In the genomic region with DNA sequence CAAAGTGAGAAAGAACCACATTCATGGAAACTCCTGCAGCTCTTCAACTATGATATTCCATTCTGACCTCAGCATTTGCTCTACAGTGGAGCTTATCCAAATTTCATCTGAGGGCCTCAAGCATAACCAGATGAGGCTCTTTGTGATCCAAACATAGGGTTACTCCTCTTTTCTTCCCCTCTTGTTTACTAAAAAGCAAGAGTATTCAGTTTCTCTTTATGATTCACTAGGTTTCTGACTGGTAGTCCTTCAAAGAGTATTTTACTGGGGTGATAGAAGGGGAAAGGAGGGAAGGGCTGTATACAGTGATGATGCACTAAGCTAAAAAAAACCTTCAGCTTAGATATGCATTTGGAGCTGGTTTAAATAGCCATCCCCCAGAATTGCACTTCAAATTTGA, we compare ENCODE assay signal across 13 cellular contexts.
"Had no signal": no experiment of that assay in that cellular context is flagged by ENCODE, and none has a peak within 500 bp of the region (broad histone marks: within the 10 kb centered on the region; RNA-seq: fewer than 3 reads in every experiment).

No MANE protein-coding gene starts in this region.

- H3K4me3 ChIP-seq: SK-N-MC, thoracic aorta had no signal

- H3K27me3 Mint-ChIP-seq: activated T-cell treated with anti-CD3 and anti-CD28 coated beads, Interleukin-2, amount 50 U/mL, for 24 hours; dendritic cell treated with granulocyte-macrophage colony-stimulating factor and Interleukin-4, amounts not matched to agents 40 ng/mL and 50 ng/mL, for 4 days; effector memory CD8-positive, alpha-beta T cell; stimulated activated naive CD8-positive, alpha-beta T cell treated with anti-CD3 and anti-CD28 coated beads, Interleukin-15, Interleukin-2, amounts not matched to agents 100 ng/mL and 50 ng/mL, for 24 hours had no signal

- ATAC-seq: effector memory CD8-positive, alpha-beta T cell had no signal

- H3K9me3 ChIP-seq: thoracic aorta had no signal

- H3K4me1 Mint-ChIP-seq: brain had no signal

- H3K27ac ChIP-seq: epithelial cell of prostate, SK-N-MC, thoracic aorta had no signal

- H3K36me3 ChIP-seq: thoracic aorta had no signal

- H3K4me3 Mint-ChIP-seq: activated T-cell treated with anti-CD3 and anti-CD28 coated beads, Interleukin-2, amount 50 U/mL, for 24 hours; brain; dendritic cell treated with granulocyte-macrophage colony-stimulating factor and Interleukin-4, amounts not matched to agents 40 ng/mL and 50 ng/mL, for 4 days; effector memory CD8-positive, alpha-beta T cell; stimulated activated naive CD8-positive, alpha-beta T cell treated with anti-CD3 and anti-CD28 coated beads, Interleukin-15, Interleukin-2, amounts not matched to agents 100 ng/mL and 50 ng/mL, for 24 hours had no signal

- DNase-seq: activated naive CD4-positive, alpha-beta T cell; activated T-cell treated with anti-CD3 and anti-CD28 coated beads, Interleukin-2, amount 50 U/mL, for 24 hours; amniotic stem cell; effector memory CD8-positive, alpha-beta T cell; hypothalamus; kidney glomerular epithelial cell; stimulated activated CD4-positive, alpha-beta T cell treated with anti-CD3 and anti-CD28 coated beads, Interleukin-12 subunit alpha, Interleukin-12 subunit beta, amount 100 ng/mL, for 4 hours had no signal

- H3K36me3 Mint-ChIP-seq: brain had no signal

- H3K27ac Mint-ChIP-seq: activated T-cell treated with anti-CD3 and anti-CD28 coated beads, Interleukin-2, amount 50 U/mL, for 24 hours; brain; dendritic cell treated with granulocyte-macrophage colony-stimulating factor and Interleukin-4, amounts not matched to agents 40 ng/mL and 50 ng/mL, for 4 days; effector memory CD8-positive, alpha-beta T cell; stimulated activated naive CD8-positive, alpha-beta T cell treated with anti-CD3 and anti-CD28 coated beads, Interleukin-15, Interleukin-2, amounts not matched to agents 100 ng/mL and 50 ng/mL, for 24 hours had no signal
